In genomic region chr14:22589096-22589839, GRCh38 we compare ENCODE assay signal across 1 cellular context.
TF ChIP-seq lines count a peak whose summit lies in the region.

Gene DAD1 (minus strand): TSS chr14:22589224. CDS start chr14:22589157, 67 bp downstream.

TF ChIP-seq in HepG2, 621 proteins besides CTCF, POLR2A, EP300 and RAD21 (continued from another document and continues in another):
- 0 out of 2 replicates have a peak, but pooled peaks have one; percentile 53 for TF ChIP-seq TIGD3 (CRISPR knock-in tag; IDR thresholded peaks at IDR 0.05; ENCODE audit: borderline replicate concordance)
- TF ChIP-seq, protein P1, sequence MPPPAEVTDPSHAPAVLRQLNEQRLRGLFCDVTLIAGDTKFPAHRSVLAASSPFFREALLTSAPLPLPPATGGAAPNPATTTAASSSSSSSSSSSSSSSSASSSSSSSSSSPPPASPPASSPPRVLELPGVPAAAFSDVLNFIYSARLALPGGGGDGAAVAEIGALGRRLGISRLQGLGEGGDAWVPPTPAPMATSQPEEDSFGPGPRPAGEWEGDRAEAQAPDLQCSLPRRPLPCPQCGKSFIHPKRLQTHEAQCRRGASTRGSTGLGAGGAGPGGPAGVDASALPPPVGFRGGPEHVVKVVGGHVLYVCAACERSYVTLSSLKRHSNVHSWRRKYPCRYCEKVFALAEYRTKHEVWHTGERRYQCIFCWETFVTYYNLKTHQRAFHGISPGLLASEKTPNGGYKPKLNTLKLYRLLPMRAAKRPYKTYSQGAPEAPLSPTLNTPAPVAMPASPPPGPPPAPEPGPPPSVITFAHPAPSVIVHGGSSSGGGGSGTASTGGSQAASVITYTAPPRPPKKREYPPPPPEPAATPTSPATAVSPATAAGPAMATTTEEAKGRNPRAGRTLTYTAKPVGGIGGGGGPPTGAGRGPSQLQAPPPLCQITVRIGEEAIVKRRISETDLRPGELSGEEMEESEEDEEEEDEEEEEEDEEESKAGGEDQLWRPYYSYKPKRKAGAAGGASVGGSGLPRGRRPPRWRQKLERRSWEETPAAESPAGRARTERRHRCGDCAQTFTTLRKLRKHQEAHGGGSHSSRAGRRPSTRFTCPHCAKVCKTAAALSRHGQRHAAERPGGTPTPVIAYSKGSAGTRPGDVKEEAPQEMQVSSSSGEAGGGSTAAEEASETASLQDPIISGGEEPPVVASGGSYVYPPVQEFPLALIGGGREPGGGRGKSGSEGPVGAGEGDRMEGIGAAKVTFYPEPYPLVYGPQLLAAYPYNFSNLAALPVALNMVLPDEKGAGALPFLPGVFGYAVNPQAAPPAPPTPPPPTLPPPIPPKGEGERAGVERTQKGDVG (CRISPR knock-in tag; IDR thresholded peaks at IDR 0.05; ENCODE audit: borderline replicate concordance), result peak; percentile 18; the same call in 1 of the 2 replicates
- TF ChIP-seq NFIB (CRISPR knock-in tag; IDR thresholded peaks at IDR 0.05; ENCODE audit: borderline replicate concordance), result no peak
- TF ChIP-seq ZNF17 (CRISPR knock-in tag; IDR thresholded peaks at IDR 0.05), result no peak
- TF ChIP-seq ZHX2 (IDR thresholded peaks at IDR 0.05; ENCODE audit: low read depth), result 0 out of 2 replicates have a peak, but pooled peaks have one; percentile 9
- no peak for TF ChIP-seq ZHX2 (CRISPR knock-in tag; IDR thresholded peaks at IDR 0.05; ENCODE audit: borderline replicate concordance)
- TF ChIP-seq ZFP36L1 (CRISPR knock-in tag; IDR thresholded peaks at IDR 0.05), result peak; percentile 41; the same call in 1 of the 2 replicates
- TF ChIP-seq SRSF4 (IDR thresholded peaks at IDR 0.05; ENCODE audit: low read depth, low read length, poor library complexity, severe bottlenecking), result no peak
- peak; percentile 63; the same call in 1 of the 2 replicates for TF ChIP-seq SP5 (CRISPR knock-in tag; IDR thresholded peaks at IDR 0.05; ENCODE audit: borderline replicate concordance, low read depth)
- peak; percentile 90 for TF ChIP-seq YEATS2 (CRISPR knock-in tag; IDR thresholded peaks at IDR 0.05; ENCODE audit: borderline replicate concordance)
- TF ChIP-seq ZC3H4 (CRISPR knock-in tag; IDR thresholded peaks at IDR 0.05; ENCODE audit: borderline replicate concordance), result no peak
- peak; percentile 91 for TF ChIP-seq CREBL2 (CRISPR knock-in tag; IDR thresholded peaks at IDR 0.05; ENCODE audit: borderline replicate concordance)
- TF ChIP-seq XBP1 (CRISPR knock-in tag; IDR thresholded peaks at IDR 0.05), result peak; percentile 18; the same call in 1 of the 2 replicates
- peak; percentile 57; the same call in 1 of the 2 replicates for TF ChIP-seq MAZ (IDR thresholded peaks at IDR 0.05; ENCODE audit: borderline replicate concordance, low read depth, low read length)
- peak; percentile 70 for TF ChIP-seq MAZ (CRISPR knock-in tag; IDR thresholded peaks at IDR 0.05; ENCODE audit: low read depth)
- TF ChIP-seq, protein P2, sequence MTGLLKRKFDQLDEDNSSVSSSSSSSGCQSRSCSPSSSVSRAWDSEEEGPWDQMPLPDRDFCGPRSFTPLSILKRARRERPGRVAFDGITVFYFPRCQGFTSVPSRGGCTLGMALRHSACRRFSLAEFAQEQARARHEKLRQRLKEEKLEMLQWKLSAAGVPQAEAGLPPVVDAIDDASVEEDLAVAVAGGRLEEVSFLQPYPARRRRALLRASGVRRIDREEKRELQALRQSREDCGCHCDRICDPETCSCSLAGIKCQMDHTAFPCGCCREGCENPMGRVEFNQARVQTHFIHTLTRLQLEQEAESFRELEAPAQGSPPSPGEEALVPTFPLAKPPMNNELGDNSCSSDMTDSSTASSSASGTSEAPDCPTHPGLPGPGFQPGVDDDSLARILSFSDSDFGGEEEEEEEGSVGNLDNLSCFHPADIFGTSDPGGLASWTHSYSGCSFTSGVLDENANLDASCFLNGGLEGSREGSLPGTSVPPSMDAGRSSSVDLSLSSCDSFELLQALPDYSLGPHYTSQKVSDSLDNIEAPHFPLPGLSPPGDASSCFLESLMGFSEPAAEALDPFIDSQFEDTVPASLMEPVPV (CRISPR knock-in tag; IDR thresholded peaks at IDR 0.05), result peak; percentile 62; the same call in 1 of the 2 replicates
- no peak for TF ChIP-seq KAT2B (IDR thresholded peaks at IDR 0.05; ENCODE audit: borderline replicate concordance, low read depth, low read length)
- TF ChIP-seq ZNF570 (CRISPR knock-in tag; IDR thresholded peaks at IDR 0.05; ENCODE audit: borderline replicate concordance), result 0 out of 2 replicates have a peak, but pooled peaks have one; percentile 20
- no peak for TF ChIP-seq ZSCAN20 (CRISPR knock-in tag; IDR thresholded peaks at IDR 0.05; ENCODE audit: borderline replicate concordance)
- TF ChIP-seq ZNF451 (CRISPR knock-in tag; IDR thresholded peaks at IDR 0.05), result peak; percentile 59; the same call in 1 of the 2 replicates
- TF ChIP-seq GABPB1 (CRISPR knock-in tag; IDR thresholded peaks at IDR 0.05), result peak; percentile 97
- no peak for TF ChIP-seq ZNF737 (CRISPR knock-in tag; IDR thresholded peaks at IDR 0.05; ENCODE audit: borderline replicate concordance)
- no peak for TF ChIP-seq ZNF652 (CRISPR knock-in tag; IDR thresholded peaks at IDR 0.05; ENCODE audit: borderline replicate concordance, low read depth)
- TF ChIP-seq ZNF460 (CRISPR knock-in tag; IDR thresholded peaks at IDR 0.05; ENCODE audit: borderline replicate concordance), result no peak
- TF ChIP-seq FOXM1 (CRISPR knock-in tag; IDR thresholded peaks at IDR 0.05), result no peak
- TF ChIP-seq ZNF629 (CRISPR knock-in tag; conservative IDR thresholded peaks at IDR 0.05), result peak; percentile 55; the same call in 1 of the 2 replicates
- TF ChIP-seq SMAD9 (CRISPR knock-in tag; IDR thresholded peaks at IDR 0.05), result peak; percentile 93; the same call in 1 of the 2 replicates
- TF ChIP-seq, protein P3, sequence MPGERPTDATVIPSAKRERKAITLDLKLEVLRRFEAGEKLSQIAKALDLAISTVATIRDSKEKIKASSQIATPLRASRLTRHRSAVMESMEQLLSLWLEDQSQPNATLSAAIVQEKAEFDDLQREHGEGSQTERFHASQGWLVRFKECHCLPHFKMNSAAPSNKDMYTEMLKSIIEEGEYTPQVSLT (CRISPR knock-in tag; IDR thresholded peaks at IDR 0.05; ENCODE audit: borderline replicate concordance, low read depth), result no peak
- TF ChIP-seq GATAD2A (CRISPR knock-in tag; IDR thresholded peaks at IDR 0.05), result peak; percentile 52
- no peak for TF ChIP-seq CENPT (CRISPR knock-in tag; IDR thresholded peaks at IDR 0.05; ENCODE audit: low read depth)
- peak; percentile 78 for TF ChIP-seq ARNTL (CRISPR knock-in tag; IDR thresholded peaks at IDR 0.05)
- peak in 1 of 2 experiments; percentile 69; a peak in 2 of 4 replicates for TF ChIP-seq NR2F1 (CRISPR knock-in tag; IDR thresholded peaks at IDR 0.05)
- TF ChIP-seq RARA (CRISPR knock-in tag; IDR thresholded peaks at IDR 0.05), result peak; percentile 56; the same call in 1 of the 2 replicates
- TF ChIP-seq ZNF276 (CRISPR knock-in tag; IDR thresholded peaks at IDR 0.05; ENCODE audit: low read depth), result no peak; the same call in none of the 2 replicates
- TF ChIP-seq ZNF44 (CRISPR knock-in tag; IDR thresholded peaks at IDR 0.05), result peak; percentile 89
- TF ChIP-seq, protein P4, sequence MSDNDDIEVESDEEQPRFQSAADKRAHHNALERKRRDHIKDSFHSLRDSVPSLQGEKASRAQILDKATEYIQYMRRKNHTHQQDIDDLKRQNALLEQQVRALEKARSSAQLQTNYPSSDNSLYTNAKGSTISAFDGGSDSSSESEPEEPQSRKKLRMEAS (IDR thresholded peaks at IDR 0.05), result peak; percentile 83
- TF ChIP-seq, protein P5, sequence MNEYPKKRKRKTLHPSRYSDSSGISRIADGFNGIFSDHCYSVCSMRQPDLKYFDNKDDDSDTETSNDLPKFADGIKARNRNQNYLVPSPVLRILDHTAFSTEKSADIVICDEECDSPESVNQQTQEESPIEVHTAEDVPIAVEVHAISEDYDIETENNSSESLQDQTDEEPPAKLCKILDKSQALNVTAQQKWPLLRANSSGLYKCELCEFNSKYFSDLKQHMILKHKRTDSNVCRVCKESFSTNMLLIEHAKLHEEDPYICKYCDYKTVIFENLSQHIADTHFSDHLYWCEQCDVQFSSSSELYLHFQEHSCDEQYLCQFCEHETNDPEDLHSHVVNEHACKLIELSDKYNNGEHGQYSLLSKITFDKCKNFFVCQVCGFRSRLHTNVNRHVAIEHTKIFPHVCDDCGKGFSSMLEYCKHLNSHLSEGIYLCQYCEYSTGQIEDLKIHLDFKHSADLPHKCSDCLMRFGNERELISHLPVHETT (CRISPR knock-in tag; conservative IDR thresholded peaks at IDR 0.05), result peak; percentile 23; the same call in 1 of the 2 replicates
- no peak for TF ChIP-seq ZNF468 (CRISPR knock-in tag; IDR thresholded peaks at IDR 0.05)
- TF ChIP-seq ONECUT2 (CRISPR knock-in tag; IDR thresholded peaks at IDR 0.05), result no peak
- TF ChIP-seq, protein P6, sequence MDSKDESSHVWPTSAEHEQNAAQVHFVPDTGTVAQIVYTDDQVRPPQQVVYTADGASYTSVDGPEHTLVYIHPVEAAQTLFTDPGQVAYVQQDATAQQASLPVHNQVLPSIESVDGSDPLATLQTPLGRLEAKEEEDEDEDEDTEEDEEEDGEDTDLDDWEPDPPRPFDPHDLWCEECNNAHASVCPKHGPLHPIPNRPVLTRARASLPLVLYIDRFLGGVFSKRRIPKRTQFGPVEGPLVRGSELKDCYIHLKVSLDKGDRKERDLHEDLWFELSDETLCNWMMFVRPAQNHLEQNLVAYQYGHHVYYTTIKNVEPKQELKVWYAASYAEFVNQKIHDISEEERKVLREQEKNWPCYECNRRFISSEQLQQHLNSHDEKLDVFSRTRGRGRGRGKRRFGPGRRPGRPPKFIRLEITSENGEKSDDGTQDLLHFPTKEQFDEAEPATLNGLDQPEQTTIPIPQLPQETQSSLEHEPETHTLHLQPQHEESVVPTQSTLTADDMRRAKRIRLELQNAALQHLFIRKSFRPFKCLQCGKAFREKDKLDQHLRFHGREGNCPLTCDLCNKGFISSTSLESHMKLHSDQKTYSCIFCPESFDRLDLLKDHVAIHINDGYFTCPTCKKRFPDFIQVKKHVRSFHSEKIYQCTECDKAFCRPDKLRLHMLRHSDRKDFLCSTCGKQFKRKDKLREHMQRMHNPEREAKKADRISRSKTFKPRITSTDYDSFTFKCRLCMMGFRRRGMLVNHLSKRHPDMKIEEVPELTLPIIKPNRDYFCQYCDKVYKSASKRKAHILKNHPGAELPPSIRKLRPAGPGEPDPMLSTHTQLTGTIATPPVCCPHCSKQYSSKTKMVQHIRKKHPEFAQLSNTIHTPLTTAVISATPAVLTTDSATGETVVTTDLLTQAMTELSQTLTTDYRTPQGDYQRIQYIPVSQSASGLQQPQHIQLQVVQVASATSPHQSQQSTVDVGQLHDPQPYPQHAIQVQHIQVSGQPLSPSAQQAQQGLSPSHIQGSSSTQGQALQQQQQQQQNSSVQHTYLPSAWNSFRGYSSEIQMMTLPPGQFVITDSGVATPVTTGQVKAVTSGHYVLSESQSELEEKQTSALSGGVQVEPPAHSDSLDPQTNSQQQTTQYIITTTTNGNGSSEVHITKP (CRISPR knock-in tag; IDR thresholded peaks at IDR 0.05; ENCODE audit: low read depth), result peak; percentile 72
